29 cellular contexts compared by ENCODE assay signal in the genomic region with DNA sequence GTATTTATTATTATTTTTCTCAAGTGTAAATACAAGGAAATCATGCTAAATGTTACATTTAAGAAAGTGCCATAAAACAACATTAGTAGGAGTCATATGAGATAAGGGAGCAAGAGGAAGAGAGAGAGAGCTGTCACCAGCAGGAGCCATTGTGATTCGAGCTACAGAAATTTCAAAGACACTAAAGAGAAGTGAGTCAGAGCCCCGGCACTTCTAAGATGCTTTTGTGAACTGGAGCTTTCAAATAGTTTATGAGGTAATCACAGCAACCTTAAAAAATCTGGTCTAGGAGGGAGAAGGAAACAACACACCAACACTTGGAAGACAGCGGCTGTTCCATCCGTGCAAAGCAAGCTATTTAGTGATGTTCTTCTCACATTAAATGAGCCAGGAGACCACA.
DNase-seq lines count a peak whose midpoint lies in the region; ATAC-seq and TF ChIP-seq lines count a peak whose summit lies in the region.
"Had no signal": no experiment of that assay in that cellular context is flagged by ENCODE, and none has a peak within 500 bp of the region (broad histone marks: within the 10 kb centered on the region; RNA-seq: fewer than 3 reads in every experiment).

No MANE protein-coding gene starts in this region.

- H3K27me3 Mint-ChIP-seq in WTC11 (ENCODE audit: low read depth), result 0 out of 2 replicates have a peak, but pooled peaks cover 5% of the 10 kb centered on the region
- H3K27me3 Mint-ChIP-seq in activated naive CD4-positive, alpha-beta T cell treated with anti-CD3 and anti-CD28 coated beads for 36 hours (ENCODE audit: low read depth), result no peaks in the 10 kb centered on the region
- H3K27me3 Mint-ChIP-seq: activated CD4-positive, alpha-beta T cell treated with anti-CD3 and anti-CD28 coated beads, Interleukin-2, amount 10 ng/mL, durations not matched to agents 7 days and 5 days; activated CD8-positive, alpha-beta memory T cell treated with anti-CD3 and anti-CD28 coated beads, Interleukin-2, amount 10 ng/mL, durations not matched to agents 7 days and 5 days had no signal

- CTCF ChIA-PET in WTC11 (lab: Charles Lee), result interaction anchor here (0.6 kb wide), 1 partner anchor 279 kb away, joined by 3 read pairs; no protein-coding TSS in a partner anchor
- CTCF ChIA-PET in activated naive CD4-positive, alpha-beta T cell treated with anti-CD3 and anti-CD28 coated beads for 36 hours (lab: Charles Lee), result no interaction called here

- TF ChIP-seq CTCF in WTC11 (IDR thresholded peaks at IDR 0.05), result no peak

- H3K4me3 Mint-ChIP-seq in WTC11, result no peak overlapping the region
- H3K4me3 Mint-ChIP-seq in activated naive CD4-positive, alpha-beta T cell treated with anti-CD3 and anti-CD28 coated beads for 36 hours, result no peak overlapping the region
- H3K4me3 Mint-ChIP-seq: activated CD4-positive, alpha-beta T cell treated with anti-CD3 and anti-CD28 coated beads, Interleukin-2, amount 10 ng/mL, durations not matched to agents 7 days and 5 days; activated CD8-positive, alpha-beta memory T cell treated with anti-CD3 and anti-CD28 coated beads, Interleukin-2, amount 10 ng/mL, durations not matched to agents 7 days and 5 days; activated T-cell treated with anti-CD3 and anti-CD28 coated beads, Interleukin-2, amount 50 U/mL, for 72 hours; CD14-positive monocyte; nephron had no signal

- peaks cover 28% of the 10 kb centered on the region for H3K4me1 Mint-ChIP-seq in WTC11
- H3K4me1 Mint-ChIP-seq in activated naive CD4-positive, alpha-beta T cell treated with anti-CD3 and anti-CD28 coated beads for 36 hours (ENCODE audit: low read depth), result no peaks in the 10 kb centered on the region
- H3K4me1 Mint-ChIP-seq: activated CD4-positive, alpha-beta T cell treated with anti-CD3 and anti-CD28 coated beads, Interleukin-2, amount 10 ng/mL, durations not matched to agents 7 days and 5 days; activated CD8-positive, alpha-beta memory T cell treated with anti-CD3 and anti-CD28 coated beads, Interleukin-2, amount 10 ng/mL, durations not matched to agents 7 days and 5 days; CD14-positive monocyte; nephron had no signal

- POLR2A ChIA-PET in WTC11 (lab: Charles Lee), result interaction anchor here (0.7 kb wide), 1 partner anchor 207 kb away, joined by 3 read pairs; no protein-coding TSS in a partner anchor

- DNase-seq in HT1080 (ENCODE audit: low read depth) (peak; percentile 16), WTC11 (ENCODE audit: low spot score) (no peak), iPS-NIHi7 (ENCODE audit: extremely low spot score) (peak; percentile 53), posterior cingulate gyrus (no peak), DMS 273 treated with DMSO at 0.1 percent for 48 hours (lab: John Stamatoyannopoulos, UW) (no peak), cerebellar cortex (ENCODE audit: low spot score) (no peak)
- no peak for DNase-seq in activated naive CD4-positive, alpha-beta T cell treated with anti-CD3 and anti-CD28 coated beads for 36 hours
- DNase-seq: activated CD4-positive, alpha-beta T cell treated with anti-CD3 and anti-CD28 coated beads, Interleukin-2, amount 10 ng/mL, durations not matched to agents 7 days and 5 days; activated CD8-positive, alpha-beta memory T cell treated with anti-CD3 and anti-CD28 coated beads, Interleukin-2, amount 10 ng/mL, durations not matched to agents 7 days and 5 days; activated naive CD4-positive, alpha-beta T cell; activated T-cell treated with anti-CD3 and anti-CD28 coated beads, Interleukin-2, amount 50 U/mL, for 72 hours; Calu3; colonic mucosa; effector memory CD4-positive, alpha-beta T cell; erythroblast; foreskin fibroblast; Kasumi-1; mucosa of descending colon; MV-4-11; NCI-H1436 treated with DMSO at 0.1 percent for 48 hours; NCI-H2107; NCI-H446 treated with DMSO at 0.1 percent for 48 hours; pancreas; Right ventricle myocardium superior; spleen; substantia nigra; upper lobe of left lung had no signal

- no peak overlapping the region for H3K27ac Mint-ChIP-seq in WTC11
- no peak overlapping the region for H3K27ac Mint-ChIP-seq in activated naive CD4-positive, alpha-beta T cell treated with anti-CD3 and anti-CD28 coated beads for 36 hours
- H3K27ac Mint-ChIP-seq: activated CD4-positive, alpha-beta T cell treated with anti-CD3 and anti-CD28 coated beads, Interleukin-2, amount 10 ng/mL, durations not matched to agents 7 days and 5 days; activated CD8-positive, alpha-beta memory T cell treated with anti-CD3 and anti-CD28 coated beads, Interleukin-2, amount 10 ng/mL, durations not matched to agents 7 days and 5 days; activated T-cell treated with anti-CD3 and anti-CD28 coated beads, Interleukin-2, amount 50 U/mL, for 72 hours; CD14-positive monocyte; nephron had no signal

- intact Hi-C loops in posterior cingulate gyrus (cut with DNase I), result no loop called here
- intact Hi-C loops in activated naive CD4-positive, alpha-beta T cell treated with anti-CD3 and anti-CD28 coated beads for 36 hours (cut with micrococcal nuclease), result no loop called here

- ATAC-seq in WTC11, result peak; percentile 59
- ATAC-seq: activated CD8-positive, alpha-beta memory T cell treated with anti-CD3 and anti-CD28 coated beads, Interleukin-2, amount 10 ng/mL, durations not matched to agents 7 days and 5 days; activated T-cell treated with anti-CD3 and anti-CD28 coated beads, Interleukin-2, amount 50 U/mL, for 72 hours; mucosa of descending colon; pancreas had no signal

- H3K36me3 Mint-ChIP-seq in WTC11, result peaks cover 37% of the 10 kb centered on the region
- H3K36me3 Mint-ChIP-seq in activated naive CD4-positive, alpha-beta T cell treated with anti-CD3 and anti-CD28 coated beads for 36 hours (ENCODE audit: low read depth), result no peaks in the 10 kb centered on the region
- H3K36me3 Mint-ChIP-seq: activated CD8-positive, alpha-beta memory T cell treated with anti-CD3 and anti-CD28 coated beads, Interleukin-2, amount 10 ng/mL, durations not matched to agents 7 days and 5 days; CD14-positive monocyte had no signal

- H3K9me3 Mint-ChIP-seq in WTC11, result peaks cover 46% of the 10 kb centered on the region
- H3K9me3 Mint-ChIP-seq in activated naive CD4-positive, alpha-beta T cell treated with anti-CD3 and anti-CD28 coated beads for 36 hours, result peaks cover 12% of the 10 kb centered on the region

TF ChIP-seq in WTC11, 78 proteins besides CTCF, POLR2A, EP300 and RAD21 (continues in another document):
- TF ChIP-seq FOXP1 (CRISPR knock-in tag; IDR thresholded peaks at IDR 0.05; ENCODE audit: borderline replicate concordance) (no peak), NR2C2 (CRISPR knock-in tag; IDR thresholded peaks at IDR 0.05) (no peak), CREB1 (CRISPR knock-in tag; IDR thresholded peaks at IDR 0.05) (no peak)
- TF ChIP-seq, protein P1, sequence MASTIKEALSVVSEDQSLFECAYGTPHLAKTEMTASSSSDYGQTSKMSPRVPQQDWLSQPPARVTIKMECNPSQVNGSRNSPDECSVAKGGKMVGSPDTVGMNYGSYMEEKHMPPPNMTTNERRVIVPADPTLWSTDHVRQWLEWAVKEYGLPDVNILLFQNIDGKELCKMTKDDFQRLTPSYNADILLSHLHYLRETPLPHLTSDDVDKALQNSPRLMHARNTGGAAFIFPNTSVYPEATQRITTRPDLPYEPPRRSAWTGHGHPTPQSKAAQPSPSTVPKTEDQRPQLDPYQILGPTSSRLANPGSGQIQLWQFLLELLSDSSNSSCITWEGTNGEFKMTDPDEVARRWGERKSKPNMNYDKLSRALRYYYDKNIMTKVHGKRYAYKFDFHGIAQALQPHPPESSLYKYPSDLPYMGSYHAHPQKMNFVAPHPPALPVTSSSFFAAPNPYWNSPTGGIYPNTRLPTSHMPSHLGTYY (CRISPR knock-in tag; IDR thresholded peaks at IDR 0.05), result no peak
- TF ChIP-seq, protein P2, sequence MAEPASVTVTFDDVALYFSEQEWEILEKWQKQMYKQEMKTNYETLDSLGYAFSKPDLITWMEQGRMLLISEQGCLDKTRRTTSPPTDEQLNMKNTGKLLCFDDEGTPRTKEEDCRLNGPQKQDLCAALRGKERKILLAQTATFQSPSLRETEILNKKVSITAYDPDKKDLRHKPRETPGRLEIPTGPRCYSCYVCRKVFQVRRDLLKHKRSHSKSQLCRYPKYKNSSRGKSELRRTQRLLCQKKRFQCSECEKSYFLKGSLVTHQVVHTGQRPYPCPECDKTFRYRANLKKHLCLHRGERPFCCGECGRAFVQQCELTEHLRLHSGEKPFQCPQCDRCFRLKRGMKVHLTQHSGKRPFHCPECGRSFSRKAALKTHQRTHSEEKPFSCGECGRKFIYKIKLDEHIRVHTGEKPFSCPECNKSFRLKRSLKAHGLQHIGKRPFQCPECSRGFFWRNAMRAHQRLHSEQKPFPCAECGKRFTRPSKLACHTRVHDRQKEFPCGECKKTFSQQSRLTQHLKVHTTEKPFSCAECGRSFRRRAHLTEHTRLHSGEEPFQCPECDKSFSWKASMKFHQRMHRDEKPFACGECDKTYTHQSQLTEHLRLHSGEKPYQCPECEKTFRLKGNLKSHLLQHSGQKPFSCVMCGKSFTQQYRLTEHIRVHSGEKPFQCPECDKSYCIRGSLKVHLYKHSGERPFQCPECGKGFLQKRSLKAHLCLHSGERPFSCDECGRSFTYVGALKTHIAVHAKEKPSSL (CRISPR knock-in tag; conservative IDR thresholded peaks at IDR 0.05), result no peak
- TF ChIP-seq, protein P3, sequence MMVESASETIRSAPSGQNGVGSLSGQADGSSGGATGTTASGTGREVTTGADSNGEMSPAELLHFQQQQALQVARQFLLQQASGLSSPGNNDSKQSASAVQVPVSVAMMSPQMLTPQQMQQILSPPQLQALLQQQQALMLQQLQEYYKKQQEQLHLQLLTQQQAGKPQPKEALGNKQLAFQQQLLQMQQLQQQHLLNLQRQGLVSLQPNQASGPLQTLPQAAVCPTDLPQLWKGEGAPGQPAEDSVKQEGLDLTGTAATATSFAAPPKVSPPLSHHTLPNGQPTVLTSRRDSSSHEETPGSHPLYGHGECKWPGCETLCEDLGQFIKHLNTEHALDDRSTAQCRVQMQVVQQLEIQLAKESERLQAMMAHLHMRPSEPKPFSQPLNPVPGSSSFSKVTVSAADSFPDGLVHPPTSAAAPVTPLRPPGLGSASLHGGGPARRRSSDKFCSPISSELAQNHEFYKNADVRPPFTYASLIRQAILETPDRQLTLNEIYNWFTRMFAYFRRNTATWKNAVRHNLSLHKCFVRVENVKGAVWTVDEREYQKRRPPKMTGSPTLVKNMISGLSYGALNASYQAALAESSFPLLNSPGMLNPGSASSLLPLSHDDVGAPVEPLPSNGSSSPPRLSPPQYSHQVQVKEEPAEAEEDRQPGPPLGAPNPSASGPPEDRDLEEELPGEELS (CRISPR knock-in tag; IDR thresholded peaks at IDR 0.05), result no peak

Comparison
In these comparisons a context has a peak if more than half of its experiments do, and no peak if none do; other contexts are left out.
1. DNase-seq: peak in HT1080 (single experiment) and iPS-NIHi7 (single experiment); none in WTC11 (single experiment), posterior cingulate gyrus (0 of 10), DMS 273 treated with DMSO at 0.1 percent for 48 hours (single experiment), activated naive CD4-positive, alpha-beta T cell treated with anti-CD3 and anti-CD28 coated beads for 36 hours (single experiment) and cerebellar cortex (single experiment).